22 cellular contexts compared by ENCODE assay signal in the genomic region with DNA sequence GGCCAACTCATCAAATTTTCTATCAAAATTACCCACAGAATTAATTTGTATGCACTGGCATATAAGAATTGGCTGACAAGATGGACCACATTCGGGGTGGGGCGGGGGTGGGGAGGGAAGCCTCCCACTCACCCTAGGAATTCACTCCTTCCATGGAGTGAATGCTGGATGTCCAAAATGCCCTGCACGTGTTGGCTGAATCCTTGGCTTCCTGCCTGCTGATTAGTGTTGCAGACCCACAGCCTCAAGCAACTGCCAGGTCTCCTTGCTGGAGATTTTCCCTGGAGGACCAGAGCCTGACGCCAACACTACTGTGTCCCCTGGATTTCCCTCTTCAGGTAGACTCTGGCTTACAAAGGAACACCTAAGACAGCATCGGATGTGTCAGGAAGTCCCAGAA.
DNase-seq lines count a peak whose midpoint lies in the region; ATAC-seq and TF ChIP-seq lines count a peak whose summit lies in the region.
"Had no signal": no experiment of that assay in that cellular context is flagged by ENCODE, and none has a peak within 500 bp of the region (broad histone marks: within the 10 kb centered on the region; RNA-seq: fewer than 3 reads in every experiment).

No MANE protein-coding gene starts in this region.

- no peaks in the 10 kb centered on the region for H3K27me3 Mint-ChIP-seq in nephron (ENCODE audit: low read depth)
- H3K27me3 Mint-ChIP-seq: B cell; CD4-positive, alpha-beta T cell; CD8-positive, alpha-beta memory T cell had no signal

- ATAC-seq in SK-N-SH treated with all-trans-retinoic acid at 6 μM for 48 hours = no peak
- no peak for ATAC-seq in stimulated activated naive CD8-positive, alpha-beta T cell treated with anti-CD3 and anti-CD28 coated beads, Interleukin-15, Interleukin-2, amounts not matched to agents 100 U/mL and 50 U/mL, for 24 hours
- ATAC-seq in HG03442 (IDR thresholded peaks at IDR 0.05; ENCODE audit: unreplicated experiment) = no peak
- ATAC-seq: GM12878, GM23338, HCT116 had no signal

- H3K4me1 ChIP-seq in SK-N-SH (ENCODE audit: control insufficient read depth in 1 of 2, insufficient read depth in 2 of 2, low read depth in 1 of 2, low read length in 1 of 2) (peaks cover 9 to 13% of the 10 kb centered on the region in 2 experiments; a peak in 3 of 4 replicates), SJCRH30 (peaks cover 15% of the 10 kb centered on the region)

- no peaks in the 10 kb centered on the region for H3K9me2 ChIP-seq in SK-N-SH

- H3K4me3 Mint-ChIP-seq in nephron = peak overlapping the region in 1 of 3 experiments; percentile 8
- H3K4me3 Mint-ChIP-seq: B cell; CD14-positive monocyte; CD4-positive, alpha-beta T cell; CD8-positive, alpha-beta memory T cell; GM23338; H9 had no signal

- H3K9me3 ChIP-seq in SK-N-SH = no peaks in the 10 kb centered on the region
- no peaks in the 10 kb centered on the region for H3K9me3 ChIP-seq in SJCRH30 (replicated peaks)

- H3K9me3 Mint-ChIP-seq in nephron = peaks cover 9% of the 10 kb centered on the region
- H3K9me3 Mint-ChIP-seq: GM23338, H9 had no signal

- H3K79me2 ChIP-seq in SK-N-SH (ENCODE audit: insufficient read depth) = no peaks in the 10 kb centered on the region

- H3K36me3 ChIP-seq in SK-N-SH (replicated peaks in 1 of 2; ENCODE audit: control insufficient read depth in 1 of 2, insufficient read depth in 2 of 2, low read length in 1 of 2) (no peaks in the 10 kb centered on the region), SJCRH30 (no peaks in the 10 kb centered on the region)
- H3K36me3 ChIP-seq: BLaER1 treated with 17β-estradiol and CSF1 and Interleukin-3, amounts not matched to agents 10 nM and 100 nM had no signal

- WGBS in SK-N-SH (ENCODE audit: low lambda C conversion rate) = 48% methylated on average over 5 of the region's 5 CpGs

- DNase-seq in SK-N-SH (peak; percentile 18), SJCRH30 (peak; percentile 27 to 44), GM13977 (ENCODE audit: low spot score) (no peak), NCI-H446 treated with DMSO at 0.1 percent for 48 hours (lab: John Stamatoyannopoulos, UW) (no peak)
- no peak for DNase-seq in stimulated activated naive CD8-positive, alpha-beta T cell treated with anti-CD3 and anti-CD28 coated beads, Interleukin-15, Interleukin-2, amounts not matched to agents 100 U/mL and 50 U/mL, for 24 hours
- DNase-seq: CD4-positive, alpha-beta T cell; CD8-positive, alpha-beta memory T cell; DMS 273 treated with DMSO at 0.1 percent for 48 hours; DMS79; EL; GDM1; H9 had no signal

- TF ChIP-seq EP300 in SK-N-SH (IDR thresholded peaks at IDR 0.05; ENCODE audit: borderline replicate concordance in 1 of 2, low read depth in 1 of 2, low read length in 1 of 2) = no peak

- H4K20me1 ChIP-seq in SK-N-SH (ENCODE audit: insufficient read depth) = no peaks in the 10 kb centered on the region
- H4K20me1 ChIP-seq: BLaER1 treated with 17β-estradiol and CSF1 and Interleukin-3, amounts not matched to agents 10 nM and 100 nM had no signal

- no peak overlapping the region for H3K9ac ChIP-seq in SK-N-SH
- H3K9ac ChIP-seq: BLaER1 treated with 17β-estradiol and CSF1 and Interleukin-3, amounts not matched to agents 10 nM and 100 nM had no signal

- TF ChIP-seq CTCF in SK-N-SH (IDR thresholded peaks at IDR 0.05) (no peak), nephron (IDR thresholded peaks at IDR 0.05; ENCODE audit: unreplicated experiment in 3 of 3) (no peak), GM13977 (IDR thresholded peaks at IDR 0.05; ENCODE audit: extremely low read depth, insufficient read depth, missing control alignments) (no peak)

- H3F3A ChIP-seq in SK-N-SH (replicated peaks; ENCODE audit: insufficient read depth) = no peaks in the 10 kb centered on the region

- H3K36me3 Mint-ChIP-seq in nephron (ENCODE audit: low read depth) = no peaks in the 10 kb centered on the region
- H3K36me3 Mint-ChIP-seq: CD14-positive monocyte; CD8-positive, alpha-beta memory T cell had no signal

- POLR2A ChIA-PET in SK-N-SH (lab: Yijun Ruan, JAX) = no interaction called here

- H3K4me3 ChIP-seq in SK-N-SH (ENCODE audit: low read depth in 2 of 2, low read length in 1 of 2) = no peak overlapping the region
- H3K4me3 ChIP-seq in SJCRH30 = no peak overlapping the region
- H3K4me3 ChIP-seq: BLaER1 treated with 17β-estradiol and CSF1 and Interleukin-3, amounts not matched to agents 10 nM and 100 nM; GM12878; GM23338 had no signal

- CTCF ChIA-PET in SK-N-SH (lab: Yijun Ruan, JAX) = interaction anchor here (1.4 kb wide), 1 partner anchor 10 kb away, joined by 3 read pairs; no protein-coding TSS in a partner anchor

- no peak overlapping the region for H2AFZ ChIP-seq in SK-N-SH (ENCODE audit: low read depth)

- in situ Hi-C loops in GM13977 (cut with MboI; ENCODE audit: low pct_unique_long_range_greater_than_20kb, low sequenced_read_pairs, unreplicated experiment) = no loop called here

- H3K4me2 ChIP-seq in SK-N-SH = no peak overlapping the region
- H3K4me2 ChIP-seq: GM23338 had no signal

- H3K4me1 Mint-ChIP-seq in nephron = peaks cover 46% of the 10 kb centered on the region
- H3K4me1 Mint-ChIP-seq: B cell; CD14-positive monocyte; CD8-positive, alpha-beta memory T cell had no signal

- TF ChIP-seq RAD21 in SK-N-SH (IDR thresholded peaks at IDR 0.05; ENCODE audit: low read length) = no peak

- H3K27ac ChIP-seq in SK-N-SH (ENCODE audit: low read depth in 2 of 2, low read length in 1 of 2) (no peak overlapping the region; a peak in 1 of 4 replicates), SJCRH30 (no peak overlapping the region)
- H3K27ac ChIP-seq: 22Rv1; BLaER1 treated with 17β-estradiol and CSF1 and Interleukin-3, amounts not matched to agents 10 nM and 100 nM had no signal

- H3K27ac Mint-ChIP-seq in nephron = peak overlapping the region in 2 of 3 experiments; percentile 94 to 99
- H3K27ac Mint-ChIP-seq: B cell; CD14-positive monocyte; CD4-positive, alpha-beta T cell; GM23338; H9 had no signal

- no peaks in the 10 kb centered on the region for H3K27me3 ChIP-seq in SK-N-SH (ENCODE audit: insufficient read depth)
- no peaks in the 10 kb centered on the region for H3K27me3 ChIP-seq in SJCRH30
- H3K27me3 ChIP-seq: BLaER1 treated with 17β-estradiol and CSF1 and Interleukin-3, amounts not matched to agents 10 nM and 100 nM had no signal

TF ChIP-seq in SK-N-SH, 30 proteins besides CTCF, POLR2A, EP300 and RAD21:
- TF ChIP-seq RFX5 (IDR thresholded peaks at IDR 0.05; ENCODE audit: low read length) (no peak), SIN3A (IDR thresholded peaks at IDR 0.05; ENCODE audit: borderline replicate concordance, low read depth, low read length) (no peak), POLR2AphosphoS5 (IDR thresholded peaks at IDR 0.05; ENCODE audit: low read depth, low read length) (no peak), ELF1 (IDR thresholded peaks at IDR 0.05) (no peak)
- TF ChIP-seq, protein P1, sequence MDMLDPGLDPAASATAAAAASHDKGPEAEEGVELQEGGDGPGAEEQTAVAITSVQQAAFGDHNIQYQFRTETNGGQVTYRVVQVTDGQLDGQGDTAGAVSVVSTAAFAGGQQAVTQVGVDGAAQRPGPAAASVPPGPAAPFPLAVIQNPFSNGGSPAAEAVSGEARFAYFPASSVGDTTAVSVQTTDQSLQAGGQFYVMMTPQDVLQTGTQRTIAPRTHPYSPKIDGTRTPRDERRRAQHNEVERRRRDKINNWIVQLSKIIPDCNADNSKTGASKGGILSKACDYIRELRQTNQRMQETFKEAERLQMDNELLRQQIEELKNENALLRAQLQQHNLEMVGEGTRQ (IDR thresholded peaks at IDR 0.05; ENCODE audit: borderline replicate concordance, low read depth, low read length) = no peak

TF ChIP-seq in SK-N-SH treated with all-trans-retinoic acid at 6 μM for 48 hours, 23 proteins besides CTCF, POLR2A, EP300 and RAD21 (continues in another document):
- TF ChIP-seq, protein P2, sequence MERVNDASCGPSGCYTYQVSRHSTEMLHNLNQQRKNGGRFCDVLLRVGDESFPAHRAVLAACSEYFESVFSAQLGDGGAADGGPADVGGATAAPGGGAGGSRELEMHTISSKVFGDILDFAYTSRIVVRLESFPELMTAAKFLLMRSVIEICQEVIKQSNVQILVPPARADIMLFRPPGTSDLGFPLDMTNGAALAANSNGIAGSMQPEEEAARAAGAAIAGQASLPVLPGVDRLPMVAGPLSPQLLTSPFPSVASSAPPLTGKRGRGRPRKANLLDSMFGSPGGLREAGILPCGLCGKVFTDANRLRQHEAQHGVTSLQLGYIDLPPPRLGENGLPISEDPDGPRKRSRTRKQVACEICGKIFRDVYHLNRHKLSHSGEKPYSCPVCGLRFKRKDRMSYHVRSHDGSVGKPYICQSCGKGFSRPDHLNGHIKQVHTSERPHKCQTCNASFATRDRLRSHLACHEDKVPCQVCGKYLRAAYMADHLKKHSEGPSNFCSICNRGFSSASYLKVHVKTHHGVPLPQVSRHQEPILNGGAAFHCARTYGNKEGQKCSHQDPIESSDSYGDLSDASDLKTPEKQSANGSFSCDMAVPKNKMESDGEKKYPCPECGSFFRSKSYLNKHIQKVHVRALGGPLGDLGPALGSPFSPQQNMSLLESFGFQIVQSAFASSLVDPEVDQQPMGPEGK (CRISPR knock-in tag; IDR thresholded peaks at IDR 0.05; ENCODE audit: borderline replicate concordance) = no peak
- TF ChIP-seq CSDC2 (CRISPR knock-in tag; IDR thresholded peaks at IDR 0.05) = no peak
- TF ChIP-seq ZNF70 (CRISPR knock-in tag; IDR thresholded peaks at IDR 0.05) = no peak
- TF ChIP-seq ZNF8 (CRISPR knock-in tag; IDR thresholded peaks at IDR 0.05) = no peak
- TF ChIP-seq, protein P3, sequence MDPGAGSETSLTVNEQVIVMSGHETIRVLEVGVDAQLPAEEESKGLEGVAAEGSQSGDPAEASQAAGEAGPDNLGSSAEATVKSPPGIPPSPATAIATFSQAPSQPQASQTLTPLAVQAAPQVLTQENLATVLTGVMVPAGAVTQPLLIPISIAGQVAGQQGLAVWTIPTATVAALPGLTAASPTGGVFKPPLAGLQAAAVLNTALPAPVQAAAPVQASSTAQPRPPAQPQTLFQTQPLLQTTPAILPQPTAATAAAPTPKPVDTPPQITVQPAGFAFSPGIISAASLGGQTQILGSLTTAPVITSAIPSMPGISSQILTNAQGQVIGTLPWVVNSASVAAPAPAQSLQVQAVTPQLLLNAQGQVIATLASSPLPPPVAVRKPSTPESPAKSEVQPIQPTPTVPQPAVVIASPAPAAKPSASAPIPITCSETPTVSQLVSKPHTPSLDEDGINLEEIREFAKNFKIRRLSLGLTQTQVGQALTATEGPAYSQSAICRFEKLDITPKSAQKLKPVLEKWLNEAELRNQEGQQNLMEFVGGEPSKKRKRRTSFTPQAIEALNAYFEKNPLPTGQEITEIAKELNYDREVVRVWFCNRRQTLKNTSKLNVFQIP (CRISPR knock-in tag; IDR thresholded peaks at IDR 0.05; ENCODE audit: borderline replicate concordance, low read depth) = no peak
- no peak for TF ChIP-seq ZNF565 (CRISPR knock-in tag; conservative IDR thresholded peaks at IDR 0.05; ENCODE audit: low read depth)
- TF ChIP-seq SNAI2 (CRISPR knock-in tag; IDR thresholded peaks at IDR 0.05) = no peak

Comparison
In these comparisons a context has a peak if more than half of its experiments do, and no peak if none do; other contexts are left out.
1. DNase-seq: peak in SK-N-SH (single experiment) and SJCRH30 (2 of 2); none in GM13977 (single experiment), NCI-H446 treated with DMSO at 0.1 percent for 48 hours (single experiment) and stimulated activated naive CD8-positive, alpha-beta T cell treated with anti-CD3 and anti-CD28 coated beads, Interleukin-15, Interleukin-2, amounts not matched to agents 100 U/mL and 50 U/mL, for 24 hours (single experiment).